In genomic region chr2:133954636-133955035, GRCh38 we compare ENCODE assay signal across 31 cellular contexts.
"Had no signal": no experiment of that assay in that cellular context is flagged by ENCODE, and none has a peak within 500 bp of the region (broad histone marks: within the 10 kb centered on the region; RNA-seq: fewer than 3 reads in every experiment).

No MANE protein-coding gene starts in this region.

- H3K9me3 Mint-ChIP-seq: activated CD4-positive, alpha-beta memory T cell treated with anti-CD3 and anti-CD28 coated beads for 36 hours; activated CD4-positive, alpha-beta T cell treated with anti-CD3 and anti-CD28 coated beads, Interleukin-2, amount 10 ng/mL, durations not matched to agents 7 days and 5 days; activated naive CD4-positive, alpha-beta T cell treated with anti-CD3 and anti-CD28 coated beads, Interleukin-2, amount 50 U/mL, for 24 hours; activated naive CD8-positive, alpha-beta T cell treated with anti-CD3 and anti-CD28 coated beads, Interleukin-2, amount 10 ng/mL, durations not matched to agents 7 days and 5 days; activated T-cell treated with anti-CD3 and anti-CD28 coated beads, Interleukin-2, amount 50 U/mL, for 24 hours; activated T-helper 2 cell treated with anti-CD3 and anti-CD28 coated beads, Interferon-gamma antibody, Interleukin-2, Interleukin-4, amounts not matched to agents 10 μg/mL and 5 μg/mL and 100 μg/mL, durations not matched to agents 14 hours and 24 hours and 36 hours had no signal

- H3K4me3 Mint-ChIP-seq: activated CD4-positive, alpha-beta memory T cell treated with anti-CD3 and anti-CD28 coated beads for 36 hours; activated CD4-positive, alpha-beta T cell treated with anti-CD3 and anti-CD28 coated beads, Interleukin-2, amount 10 ng/mL, durations not matched to agents 7 days and 5 days; activated naive CD4-positive, alpha-beta T cell treated with anti-CD3 and anti-CD28 coated beads, Interleukin-2, amount 50 U/mL, for 24 hours; activated naive CD8-positive, alpha-beta T cell treated with anti-CD3 and anti-CD28 coated beads, Interleukin-2, amount 10 ng/mL, durations not matched to agents 7 days and 5 days; activated T-cell treated with anti-CD3 and anti-CD28 coated beads, Interleukin-2, amount 50 U/mL, for 24 hours had no signal

- ATAC-seq: Panc1, SK-N-SH treated with all-trans-retinoic acid at 6 μM for 48 hours had no signal

- H3K27me3 ChIP-seq: ascending aorta, cardiac muscle cell had no signal

- H3K27ac ChIP-seq: ascending aorta, cardiac muscle cell, WERI-Rb-1 had no signal

- DNase-seq: activated CD4-positive, alpha-beta memory T cell treated with anti-CD3 and anti-CD28 coated beads for 36 hours; activated CD4-positive, alpha-beta T cell treated with anti-CD3 and anti-CD28 coated beads, Interleukin-2, amount 10 ng/mL, durations not matched to agents 7 days and 5 days; activated CD8-positive, alpha-beta memory T cell treated with anti-CD3 and anti-CD28 coated beads for 24 hours; activated gamma-delta T cell; activated naive CD4-positive, alpha-beta T cell treated with Interleukin-2 at 50 U/mL for 16 hours; activated naive CD8-positive, alpha-beta T cell treated with anti-CD3 and anti-CD28 coated beads, Interleukin-2, amount 10 ng/mL, durations not matched to agents 7 days and 5 days; activated T-cell treated with anti-CD3 and anti-CD28 coated beads, Interleukin-2, amount 50 U/mL, for 24 hours; amygdala; KG1; NCI-H1092 treated with DMSO at 0.1 percent for 48 hours; NCI-H1417; NCI-H146; NCI-H187; NCI-H2029 treated with DMSO at 0.1 percent for 48 hours; NCI-H2107; NCI-H2171 treated with DMSO at 0.1 percent for 48 hours; NCI-H2227 treated with DMSO at 0.1 percent for 48 hours; NCI-H446; NCI-H510A treated with DMSO at 0.1 percent for 48 hours; NCI-H526 treated with DMSO at 0.1 percent for 48 hours; NCI-H774; SIG-M5; SW 1271; T1000; WERI-Rb-1 had no signal

- H3K36me3 Mint-ChIP-seq: activated CD4-positive, alpha-beta memory T cell treated with anti-CD3 and anti-CD28 coated beads for 36 hours; activated naive CD4-positive, alpha-beta T cell treated with anti-CD3 and anti-CD28 coated beads, Interleukin-2, amount 50 U/mL, for 24 hours; activated naive CD8-positive, alpha-beta T cell treated with anti-CD3 and anti-CD28 coated beads, Interleukin-2, amount 10 ng/mL, durations not matched to agents 7 days and 5 days had no signal

- H3K27ac Mint-ChIP-seq: activated CD4-positive, alpha-beta memory T cell treated with anti-CD3 and anti-CD28 coated beads for 36 hours; activated CD4-positive, alpha-beta T cell treated with anti-CD3 and anti-CD28 coated beads, Interleukin-2, amount 10 ng/mL, durations not matched to agents 7 days and 5 days; activated naive CD4-positive, alpha-beta T cell treated with anti-CD3 and anti-CD28 coated beads, Interleukin-2, amount 50 U/mL, for 24 hours; activated naive CD8-positive, alpha-beta T cell treated with anti-CD3 and anti-CD28 coated beads, Interleukin-2, amount 10 ng/mL, durations not matched to agents 7 days and 5 days; activated T-cell treated with anti-CD3 and anti-CD28 coated beads, Interleukin-2, amount 50 U/mL, for 24 hours; activated T-helper 2 cell treated with anti-CD3 and anti-CD28 coated beads, Interferon-gamma antibody, Interleukin-2, Interleukin-4, amounts not matched to agents 10 μg/mL and 5 μg/mL and 100 μg/mL, durations not matched to agents 14 hours and 24 hours and 36 hours had no signal

- H3K36me3 ChIP-seq: ascending aorta, cardiac muscle cell, WERI-Rb-1 had no signal

- H3K4me3 ChIP-seq: ascending aorta, cardiac muscle cell had no signal

- H3K4me1 ChIP-seq: ascending aorta had no signal

- H3K4me1 Mint-ChIP-seq: activated CD4-positive, alpha-beta T cell treated with anti-CD3 and anti-CD28 coated beads, Interleukin-2, amount 10 ng/mL, durations not matched to agents 7 days and 5 days; activated naive CD4-positive, alpha-beta T cell treated with anti-CD3 and anti-CD28 coated beads, Interleukin-2, amount 50 U/mL, for 24 hours; activated naive CD8-positive, alpha-beta T cell treated with anti-CD3 and anti-CD28 coated beads, Interleukin-2, amount 10 ng/mL, durations not matched to agents 7 days and 5 days had no signal
